ENCODE assay signal across 1 cellular context in the genomic region with DNA sequence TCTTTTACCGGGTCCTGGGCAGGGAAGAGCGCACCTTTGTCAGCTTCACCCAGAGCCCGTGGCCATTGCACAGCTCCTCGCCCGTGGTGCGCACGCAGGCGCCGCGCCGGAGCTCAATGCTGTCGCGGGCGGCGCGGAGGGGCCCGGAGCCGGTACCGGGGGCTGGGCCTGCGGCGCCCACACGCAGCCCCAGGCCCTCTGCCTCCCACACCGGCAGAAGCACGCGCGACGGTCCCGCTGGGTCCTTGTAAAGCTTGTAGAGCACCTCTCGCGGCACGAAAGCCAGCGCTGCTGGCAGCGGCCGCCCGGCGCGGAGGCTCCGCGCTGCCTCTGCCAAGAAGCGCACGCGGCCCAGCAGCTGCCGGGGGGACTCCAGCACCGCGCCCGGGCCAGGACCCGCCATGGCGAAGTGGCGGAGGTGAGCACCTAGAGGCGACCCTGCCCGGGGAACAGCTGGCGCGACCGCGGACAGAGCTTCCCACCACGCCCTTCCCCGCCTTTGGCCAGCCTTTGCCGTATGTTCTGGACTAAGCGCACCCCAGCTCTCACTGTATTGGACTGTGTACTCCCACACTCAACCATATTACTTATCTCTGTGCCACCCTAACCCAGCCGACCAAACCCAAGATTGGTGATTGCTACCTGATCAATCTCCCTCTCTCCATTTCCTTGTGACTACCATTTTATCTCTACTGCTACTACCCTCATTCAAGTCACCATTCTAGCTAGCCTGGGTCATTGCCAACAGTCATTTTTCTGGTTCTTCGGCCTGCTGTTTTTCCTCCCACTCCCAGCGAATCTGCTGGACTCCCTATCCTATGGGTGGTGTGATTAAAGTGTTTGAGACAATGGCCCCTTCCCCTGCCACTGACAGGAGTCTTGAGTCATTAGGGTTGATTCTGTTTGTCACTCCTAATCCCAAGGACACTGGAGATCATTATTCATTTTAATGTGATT.
TF ChIP-seq lines count a peak whose summit lies in the region.

HECTD3 (minus strand) TSS at position 470 of the 957 bp plus-strand sequence; CDS start at position 403, 67 bp downstream.

TF ChIP-seq in Ishikawa, 13 proteins besides CTCF, POLR2A, EP300 and RAD21 (continued from another document):
- TF ChIP-seq REST (IDR thresholded peaks at IDR 0.05; ENCODE audit: low read depth) (no peak), FOXM1 (IDR thresholded peaks at IDR 0.05; ENCODE audit: borderline replicate concordance, low read depth) (no peak), NFIC (IDR thresholded peaks at IDR 0.05) (no peak), CEBPB (IDR thresholded peaks at IDR 0.05) (no peak)
